1 cellular context compared by ENCODE assay signal in genomic region chr2:206989306-206989705, GRCh38.
TF ChIP-seq lines count a peak whose summit lies in the region.

No MANE protein-coding gene starts in this region.

TF ChIP-seq in GM12878, 131 proteins besides CTCF, POLR2A, EP300 and RAD21 (continued from another document):
- TF ChIP-seq NR2C2 (IDR thresholded peaks at IDR 0.05; ENCODE audit: borderline replicate concordance, control insufficient read depth, insufficient read length, low read depth) (no peak), YY1 (IDR thresholded peaks at IDR 0.05; ENCODE audit: low read depth, low read length) (peak; percentile 46; the same call in 1 of the 2 replicates), RUNX3 (IDR thresholded peaks at IDR 0.05; ENCODE audit: low read length) (peak; percentile 73), ZSCAN29 (IDR thresholded peaks at IDR 0.05) (no peak), ATF2 (IDR thresholded peaks at IDR 0.05; ENCODE audit: low read length) (no peak), FOXK2 (IDR thresholded peaks at IDR 0.05) (no peak), SMC3 (IDR thresholded peaks at IDR 0.05; ENCODE audit: borderline replicate concordance, low read length) (peak; percentile 79)
